Comparison of ENCODE assay signal across 12 cellular contexts in the genomic region with DNA sequence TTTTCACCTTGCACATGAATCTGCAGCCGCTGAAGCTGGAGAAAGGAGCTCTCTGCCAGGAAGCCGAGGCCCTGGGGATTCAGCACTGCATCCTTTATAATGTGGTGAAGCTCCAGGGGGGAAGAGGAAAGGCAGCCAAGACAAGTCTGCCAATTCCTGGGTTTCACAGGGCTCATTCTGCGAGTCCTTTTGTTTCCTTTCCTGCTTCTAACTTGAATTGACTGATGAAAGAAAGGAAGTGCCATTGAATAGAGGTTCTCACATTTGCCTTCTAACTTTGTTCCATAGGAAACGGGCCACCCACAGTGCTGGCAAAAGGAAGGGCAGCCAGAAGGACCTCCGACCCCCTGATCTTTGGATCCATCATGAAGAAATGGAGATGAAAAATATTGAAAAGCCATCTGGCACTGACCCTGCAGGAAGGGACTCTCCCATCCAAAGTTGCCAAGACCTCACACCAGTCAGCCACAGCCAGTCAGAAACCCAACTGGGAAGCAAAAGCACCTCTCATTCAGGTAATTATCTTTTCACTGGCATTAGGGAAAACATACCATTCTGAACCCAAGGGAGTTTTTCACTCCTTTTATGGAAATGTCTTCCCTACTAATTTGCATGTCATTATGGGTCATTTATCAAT.
A peak's percentile ranks its signal among the peaks of the same experiment; 100 is the strongest.
DNase-seq lines count a peak whose midpoint lies in the region; ATAC-seq and TF ChIP-seq lines count a peak whose summit lies in the region.
"Had no signal": no experiment of that assay in that cellular context is flagged by ENCODE, and none has a peak within 500 bp of the region (broad histone marks: within the 10 kb centered on the region; RNA-seq: fewer than 3 reads in every experiment).

No MANE protein-coding gene starts in this region.

- no peaks in the 10 kb centered on the region for H3K27me3 ChIP-seq in HUES64 (ENCODE audit: insufficient read depth, low read length)
- H3K27me3 ChIP-seq in left ventricle myocardium inferior (ENCODE audit: low read depth): no peaks in the 10 kb centered on the region
- H3K27me3 ChIP-seq: left lung, tibial artery had no signal

- H3K9ac ChIP-seq in HUES64 (ENCODE audit: low read depth, low read length) (no peak overlapping the region), SK-N-MC (ENCODE audit: insufficient read length) (no peak overlapping the region)

- DNase-seq in SK-N-MC (ENCODE audit: low read depth, low spot score) (peak; percentile 8), left ventricle myocardium inferior (peak; percentile 23), pons (ENCODE audit: low spot score) (peak; percentile 65), epidermal melanocyte (ENCODE audit: insufficient read length, low spot score) (no peak), SHP77 treated with DMSO at 0.1 percent for 48 hours (lab: John Stamatoyannopoulos, UW) (no peak)
- DNase-seq: activated CD8-positive, alpha-beta memory T cell treated with anti-CD3 and anti-CD28 coated beads for 24 hours; left lung; tibial artery had no signal

- H3K27ac ChIP-seq in HUES64 (ENCODE audit: low read depth, low read length) (peak overlapping the region; percentile 91), SK-N-MC (no peak overlapping the region), left ventricle myocardium inferior (replicated peaks) (no peak overlapping the region)
- H3K27ac ChIP-seq: coronary artery, left lung, tibial artery had no signal

- H3K9me3 ChIP-seq in HUES64 (ENCODE audit: insufficient read depth, low read depth, low read length) (no peaks in the 10 kb centered on the region), SK-N-MC (ENCODE audit: low read depth, low read length) (no peaks in the 10 kb centered on the region), left ventricle myocardium inferior (replicated peaks) (no peaks in the 10 kb centered on the region)
- H3K9me3 ChIP-seq: left lung, tibial artery had no signal

- H3K4me3 ChIP-seq in HUES64 (ENCODE audit: low read length): peak overlapping the region; percentile 14; the same call in 1 of the 2 replicates
- no peak overlapping the region for H3K4me3 ChIP-seq in SK-N-MC
- H3K4me3 ChIP-seq in left ventricle myocardium inferior: no peak overlapping the region
- H3K4me3 ChIP-seq: coronary artery, left lung, tibial artery had no signal

- intact Hi-C loops in left ventricle myocardium inferior (cut with micrococcal nuclease): no loop called here

- peaks cover 28% of the 10 kb centered on the region for H3K4me1 ChIP-seq in HUES64 (ENCODE audit: insufficient read depth, low read length)
- peaks cover 15% of the 10 kb centered on the region for H3K4me1 ChIP-seq in left ventricle myocardium inferior
- H3K4me1 ChIP-seq: left lung had no signal

- TF ChIP-seq CTCF in left ventricle myocardium inferior (IDR thresholded peaks at IDR 0.05; ENCODE audit: borderline replicate concordance): no peak

- ATAC-seq in HG02840 (IDR thresholded peaks at IDR 0.05; ENCODE audit: low FRiP score, unreplicated experiment) (no peak), HG03342 (IDR thresholded peaks at IDR 0.05; ENCODE audit: unreplicated experiment) (no peak)
- ATAC-seq: left lung had no signal

- H3K36me3 ChIP-seq in HUES64 (ENCODE audit: insufficient read depth, low read length): no peaks in the 10 kb centered on the region
- H3K36me3 ChIP-seq in SK-N-MC (ENCODE audit: insufficient read depth, low read length): no peaks in the 10 kb centered on the region
- H3K36me3 ChIP-seq in left ventricle myocardium inferior: no peaks in the 10 kb centered on the region
- H3K36me3 ChIP-seq: left lung, tibial artery had no signal

- WGBS in HUES64: 31% methylated on average over 5 of the region's 5 CpGs

Comparison
In these comparisons a context has a peak if more than half of its experiments do, and no peak if none do; other contexts are left out.
1. DNase-seq: peak in SK-N-MC (single experiment), left ventricle myocardium inferior (single experiment) and pons (single experiment); none in epidermal melanocyte (single experiment) and SHP77 treated with DMSO at 0.1 percent for 48 hours (single experiment).